Comparison of ENCODE assay signal across 8 cellular contexts in genomic region chr11:119018074-119018938, GRCh38. TPM values are rescaled to one million over a fixed set of nuclear protein-coding genes. Genes with fewer than 3 reads are reported as not detected.
DNase-seq lines count a peak whose midpoint lies in the region; ATAC-seq and TF ChIP-seq lines count a peak whose summit lies in the region.

TSS of gene RPS25 (minus strand) at chr11:119018343. CDS start at chr11:119018284, 59 bp downstream.
TSS of gene TRAPPC4 (plus strand) at chr11:119018766. CDS start at chr11:119018796, 30 bp downstream.

- H2AFZ ChIP-seq in KMS-11 (ENCODE audit: low read depth), result peak within 1 kb of the TSS; percentile 24

- H3K36me3 ChIP-seq in KMS-11 (ENCODE audit: insufficient read depth) (no peaks in the 10 kb centered on the region; the same call in 1 of the 2 replicates), Peyer's patch (peaks cover 0 to 47% (median 7%) of the 10 kb centered on the region in 3 donors), esophagus muscularis mucosa (peaks cover 40 to 66% (median 54%) of the 10 kb centered on the region in 4 donors), muscle layer of duodenum (ENCODE audit: control insufficient read depth in 1 of 2, insufficient read depth in 2 of 2, low read length in 2 of 2) (peaks cover 42 to 47% of the 10 kb centered on the region in 2 donors)

- intact Hi-C loops in esophagus muscularis mucosa (cut with DNase I), result no loop called here

- H3K27ac ChIP-seq in KMS-11 (peak within 1 kb of the TSS; percentile 78), Peyer's patch (peak within 1 kb of the TSS; percentile 89 to 99 (median 97)), esophagus muscularis mucosa (replicated peaks in 1 of 4) (peak within 1 kb of the TSS; percentile 91 to 95 (median 93)), muscle layer of duodenum (ENCODE audit: low read length) (peak within 1 kb of the TSS; percentile 89)

- H3K27me3 ChIP-seq in KMS-11 (ENCODE audit: insufficient read depth, low read depth) (no peaks in the 10 kb centered on the region), Peyer's patch (no peaks in the 10 kb centered on the region), esophagus muscularis mucosa (no peaks in the 10 kb centered on the region), muscle layer of duodenum (ENCODE audit: low read depth, low read length) (no peaks in the 10 kb centered on the region)

- TF ChIP-seq EP300 in esophagus muscularis mucosa (IDR thresholded peaks at IDR 0.05), result no peak

- no peaks in the 10 kb centered on the region for H3K9me3 ChIP-seq in Peyer's patch
- H3K9me3 ChIP-seq in esophagus muscularis mucosa, result no peaks in the 10 kb centered on the region
- H3K9me3 ChIP-seq in muscle layer of duodenum (ENCODE audit: control insufficient read depth in 1 of 2, low read length in 2 of 2), result no peaks in the 10 kb centered on the region

- TF ChIP-seq CTCF in KMS-11 (conservative IDR thresholded peaks at IDR 0.05; ENCODE audit: low read depth, low read length), result no peak
- peak in 2 of 6 experiments; percentile 10 to 14 for TF ChIP-seq CTCF in Peyer's patch (IDR thresholded peaks at IDR 0.05)
- TF ChIP-seq CTCF in esophagus muscularis mucosa (IDR thresholded peaks at IDR 0.05), result no peak

- H3K79me2 ChIP-seq in KMS-11 (ENCODE audit: insufficient read depth, low read depth), result peaks cover 58% of the 10 kb centered on the region

- under 1% methylated on average over 61 of the region's 63 CpGs for WGBS in esophagus muscularis mucosa

- DNase-seq in DMS53 treated with DMSO at 0.1 percent for 48 hours (lab: John Stamatoyannopoulos, UW; ENCODE audit: unreplicated experiment), result peak; percentile 96
- DNase-seq in Peyer's patch, result peak; percentile 95 to 98 (median 95)
- DNase-seq in activated T-cell treated with anti-CD3 and anti-CD28 coated beads, Interleukin-2, amount 50 U/mL, for 48 hours, result peak; percentile 94 to 95
- peak; percentile 98 for DNase-seq in esophagus muscularis mucosa (ENCODE audit: extremely low spot score)
- DNase-seq in stimulated activated CD8-positive, alpha-beta memory T cell treated with anti-CD3 and anti-CD28 coated beads, Interleukin-7, amount 100 ng/mL, for 4 hours (ENCODE audit: low read depth in 2 of 2), result peak; percentile 91 to 92

- H4K20me1 ChIP-seq in KMS-11 (ENCODE audit: insufficient read depth), result no peaks in the 10 kb centered on the region

- peaks cover 41% of the 10 kb centered on the region for H3K4me1 ChIP-seq in KMS-11 (ENCODE audit: low read depth, poor library complexity, severe bottlenecking)
- peaks cover 0 to 59% (median 18%) of the 10 kb centered on the region in 4 donors for H3K4me1 ChIP-seq in Peyer's patch
- H3K4me1 ChIP-seq in esophagus muscularis mucosa, result peaks cover 36 to 58% (median 52%) of the 10 kb centered on the region in 4 donors
- peaks cover 11 to 36% of the 10 kb centered on the region in 2 donors for H3K4me1 ChIP-seq in muscle layer of duodenum (ENCODE audit: control insufficient read depth in 1 of 2, insufficient read depth in 2 of 2, low read length in 2 of 2)

- H3K4me2 ChIP-seq in KMS-11, result peak within 1 kb of the TSS; percentile 88

- H3K9ac ChIP-seq in KMS-11, result peak within 1 kb of the TSS; percentile 89

- H3K4me3 ChIP-seq in KMS-11 (IDR thresholded peaks at IDR 0.05; ENCODE audit: insufficient read depth, low read depth, low read length) (no peak within 1 kb of the TSS), Peyer's patch (peak within 1 kb of the TSS; percentile 66 to 95 (median 80)), esophagus muscularis mucosa (peak within 1 kb of the TSS; percentile 70 to 99 (median 78)), muscle layer of duodenum (ENCODE audit: low read depth in 1 of 2, low read length in 2 of 2) (peak within 1 kb of the TSS; percentile 88 to 99)

- TF ChIP-seq POLR2A in Peyer's patch (IDR thresholded peaks at IDR 0.05) (peak; percentile 59 to 63), esophagus muscularis mucosa (IDR thresholded peaks at IDR 0.05; ENCODE audit: low read depth) (peak; percentile 80)

- peak; percentile 83 for ATAC-seq in GM21737 (IDR thresholded peaks at IDR 0.05; ENCODE audit: unreplicated experiment)

RNA-seq across cellular contexts. Expression of gene RPS25, which starts in this region (rescaled TPM):
- total RNA-seq in Peyer's patch, result 1,000 to 10,000 TPM in 1 of 4 donors, 100 to 1,000 TPM in 3; 369 to 1,310 (median 750) TPM
- total RNA-seq in esophagus muscularis mucosa, result 1,000 to 10,000 TPM; 1,036 to 2,235 (median 1,740) TPM

RNA-seq across cellular contexts. Expression of gene TRAPPC4, which starts in this region (rescaled TPM):
- total RNA-seq in Peyer's patch (100 to 1,000 TPM in 1 of 4 donors, 10 to 100 TPM in 3; 52.8 to 104 (median 77.8) TPM), esophagus muscularis mucosa (10 to 100 TPM; 38.2 to 47.2 (median 42.4) TPM)
